8 cellular contexts compared by ENCODE assay signal in genomic region chr1:223628233-223628632, GRCh38. TPM values are rescaled to one million over a fixed set of nuclear protein-coding genes. Genes with fewer than 3 reads are reported as not detected.
DNase-seq lines count a peak whose midpoint lies in the region; ATAC-seq, FAIRE-seq and TF ChIP-seq lines count a peak whose summit lies in the region.

No MANE protein-coding gene starts in this region.

- WGBS in A549 (ENCODE audit: missing lambda C conversion rate): 47% methylated on average over 7 of the region's 7 CpGs

- H2AFZ ChIP-seq in KMS-11 (ENCODE audit: low read depth): no peak overlapping the region

- H3K4me1 ChIP-seq in A549: peaks cover 17% of the 10 kb centered on the region
- no peaks in the 10 kb centered on the region for H3K4me1 ChIP-seq in KMS-11 (ENCODE audit: low read depth, poor library complexity, severe bottlenecking)
- H3K4me1 ChIP-seq in breast epithelium: no peaks in the 10 kb centered on the region

- no peak for FAIRE-seq in A549 (lab: Jason Lieb, UNC)

- TF ChIP-seq POLR2A in A549 (IDR thresholded peaks at IDR 0.05; ENCODE audit: low read length): no peak
- TF ChIP-seq POLR2A in breast epithelium (IDR thresholded peaks at IDR 0.05): no peak

- H3K4me2 ChIP-seq in A549: no peak overlapping the region
- H3K4me2 ChIP-seq in KMS-11: no peak overlapping the region

- DNase-seq in A549 (ENCODE audit: low read depth in 1 of 2, low spot score in 1 of 2) (peak; percentile 59 to 61), T-cell (peak in 24 of 34 experiments; percentile 4 to 38 (median 15)), breast epithelium (ENCODE audit: low spot score in 2 of 2) (no peak), left lobe of liver (ENCODE audit: low spot score) (peak; percentile 55), NK-92 (lab: John Stamatoyannopoulos, UW; ENCODE audit: unreplicated experiment) (no peak)
- DNase-seq in stimulated activated CD8-positive, alpha-beta memory T cell treated with anti-CD3 and anti-CD28 coated beads, Interleukin-4, amount 100 ng/mL, for 48 hours: peak; percentile 77

- no peak overlapping the region for H3K27ac Mint-ChIP-seq in T-cell

- no peaks in the 10 kb centered on the region for H3K9me3 Mint-ChIP-seq in T-cell

- no peak overlapping the region for H3K9ac ChIP-seq in KMS-11

- intact Hi-C loops in breast epithelium (cut with DNase I; ENCODE audit: low total_unique reads): no loop called here

- no peak overlapping the region for H3K4me3 Mint-ChIP-seq in T-cell

- H3K36me3 Mint-ChIP-seq in T-cell: no peaks in the 10 kb centered on the region

- H3K9me3 ChIP-seq in A549 (no peaks in the 10 kb centered on the region), breast epithelium (no peaks in the 10 kb centered on the region)

- CTCF ChIA-PET in A549 (lab: Yijun Ruan, JAX) (interaction anchor here (0.6 to 6.1 kb wide), 13 partner anchors 9 to 495 kb away, joined by 3 to 37 read pairs (median 3); no protein-coding TSS in a partner anchor), T-cell (lab: Charles Lee) (interaction anchor here (0.9 kb wide), 2 partner anchors 53 to 494 kb away, joined by 3 read pairs; no protein-coding TSS in a partner anchor)

- H3K4me1 Mint-ChIP-seq in T-cell: peaks cover 0 to 5% (median 0%) of the 10 kb centered on the region in 3 donors

- H4K20me1 ChIP-seq in KMS-11 (ENCODE audit: insufficient read depth): no peaks in the 10 kb centered on the region

- no peak overlapping the region for H3K4me3 ChIP-seq in A549
- H3K4me3 ChIP-seq in GM12875 (ENCODE audit: low read depth, low read length): no peak overlapping the region
- H3K4me3 ChIP-seq in KMS-11 (IDR thresholded peaks at IDR 0.05; ENCODE audit: insufficient read depth, low read depth, low read length): no peak overlapping the region
- H3K4me3 ChIP-seq in breast epithelium: no peak overlapping the region

- H3K27me3 ChIP-seq in KMS-11 (ENCODE audit: insufficient read depth, low read depth) (no peaks in the 10 kb centered on the region), breast epithelium (no peaks in the 10 kb centered on the region)

- POLR2A ChIA-PET in A549 (lab: Yijun Ruan, JAX) (no interaction called here), T-cell (lab: Charles Lee) (no interaction called here)

- peaks cover 7 to 11% of the 10 kb centered on the region in 2 donors for H3K27me3 Mint-ChIP-seq in T-cell

- TF ChIP-seq CTCF in A549 (IDR thresholded peaks at IDR 0.05) (peak; percentile 34; the same call in 2 of the 3 replicates), GM12875 (IDR thresholded peaks at IDR 0.05; ENCODE audit: borderline replicate concordance, insufficient read depth, low read depth, low read length) (peak; percentile 83), KMS-11 (conservative IDR thresholded peaks at IDR 0.05; ENCODE audit: low read depth, low read length) (peak; percentile 83), breast epithelium (IDR thresholded peaks at IDR 0.05) (peak in 2 of 3 donors; percentile 20 to 23)

- no peaks in the 10 kb centered on the region for H3K79me2 ChIP-seq in KMS-11 (ENCODE audit: insufficient read depth, low read depth)

- peak in 1 of 2 experiments; percentile 27; a peak in 1 of 5 replicates for TF ChIP-seq RAD21 in A549 (conservative IDR thresholded peaks at IDR 0.05 in 1 of 2, IDR thresholded peaks at IDR 0.05 in 1 of 2)

- H3K36me3 ChIP-seq in KMS-11 (ENCODE audit: insufficient read depth) (no peaks in the 10 kb centered on the region), breast epithelium (no peaks in the 10 kb centered on the region)

- ATAC-seq in A549 (peak; percentile 45 to 93; a peak in 4 of 6 replicates), T-cell (replicated peaks in 1 of 4) (peak in 2 of 4 experiments; percentile 27 to 37), left lobe of liver (peak; percentile 83)

- no peak for TF ChIP-seq EP300 in A549 (IDR thresholded peaks at IDR 0.05)

- peak overlapping the region in 1 of 2 experiments; percentile 13; a peak in 1 of 6 replicates for H3K27ac ChIP-seq in A549
- no peak overlapping the region for H3K27ac ChIP-seq in KMS-11
- no peak overlapping the region for H3K27ac ChIP-seq in breast epithelium

TF ChIP-seq in A549, 52 proteins besides CTCF, POLR2A, EP300 and RAD21:
- TF ChIP-seq BCL3 (IDR thresholded peaks at IDR 0.05) (no peak), NPAS2 (CRISPR knock-in tag; IDR thresholded peaks at IDR 0.05; ENCODE audit: borderline replicate concordance) (no peak), CBX8 (IDR thresholded peaks at IDR 0.05) (no peak), KDM5A (IDR thresholded peaks at IDR 0.05) (no peak), HOXB13 (CRISPR knock-in tag; IDR thresholded peaks at IDR 0.05; ENCODE audit: low read depth) (no peak), HOXB5 (CRISPR knock-in tag; IDR thresholded peaks at IDR 0.05) (no peak), MAX (IDR thresholded peaks at IDR 0.05) (0 out of 2 replicates have a peak, but pooled peaks have one; percentile 21), BHLHE40 (IDR thresholded peaks at IDR 0.05; ENCODE audit: low read depth, low read length) (no peak)

RNA-seq across cellular contexts. Expression of gene CAPN8, which starts 37.3 kb away (rescaled TPM):
- 1.5 and 2.4 TPM in 2 replicates for polyA plus RNA-seq in A549 (2011; rRNA removed)
- 0.13 and 0.25 TPM in 2 replicates for polyA plus RNA-seq in A549 (2012; cell fraction: cytosol; rRNA removed)
- polyA plus RNA-seq in A549 (2012; cell fraction: nucleus; rRNA removed): 1.5 and 2.3 TPM in 2 replicates
- 0.20 to 0.51 TPM (median 0.39 TPM) in 3 replicates for polyA plus RNA-seq in A549 (2017; fragmentation: RNase III; extraction: RNeasy Plus Mini Kit Qiagen cat#74134 plus additional on column Dnase treatment)
- polyA minus RNA-seq in A549 (2011; rRNA and poly(A)+ RNA removed): 0.87 and 1.5 TPM in 2 replicates
- total RNA-seq in T-cell: under 1 TPM; 0.38 to 0.99 (median 0.56) TPM
- 10 to 100 TPM in 2 of 3 donors, under 1 TPM in 1; 0.32 to 83.9 (median 41.3) TPM for total RNA-seq in breast epithelium
- total RNA-seq in left lobe of liver: 0.33 TPM

Comparison
In these comparisons a context has a peak if more than half of its experiments do, and no peak if none do; other contexts are left out.
1. DNase-seq: peak in A549 (2 of 2), T-cell (24 of 34), left lobe of liver (single experiment) and stimulated activated CD8-positive, alpha-beta memory T cell treated with anti-CD3 and anti-CD28 coated beads, Interleukin-4, amount 100 ng/mL, for 48 hours (single experiment); none in breast epithelium (0 of 2) and NK-92 (single experiment).
2. CTCF ChIP-seq: peak in every context shown above with its lines; median percentile 83 in GM12875; 83 in KMS-11; 34 in A549; 22 in breast epithelium.